13 cellular contexts compared by ENCODE assay signal in genomic region chr14:91890291-91890749, GRCh38. TPM values are rescaled to one million over a fixed set of nuclear protein-coding genes. Genes with fewer than 3 reads are reported as not detected.
DNase-seq lines count a peak whose midpoint lies in the region; ATAC-seq and TF ChIP-seq lines count a peak whose summit lies in the region.
"Had no signal": no experiment of that assay in that cellular context is flagged by ENCODE, and none has a peak within 500 bp of the region (broad histone marks: within the 10 kb centered on the region; RNA-seq: fewer than 3 reads in every experiment).

No MANE protein-coding gene starts in this region.

- no peaks in the 10 kb centered on the region for H3K27me3 ChIP-seq in heart left ventricle
- no peaks in the 10 kb centered on the region for H3K27me3 ChIP-seq in naive thymus-derived CD4-positive, alpha-beta T cell (ENCODE audit: control insufficient read depth in 2 of 2, insufficient read depth in 2 of 2, low read length in 2 of 2)
- no peaks in the 10 kb centered on the region for H3K27me3 ChIP-seq in upper lobe of right lung

- DNase-seq in heart left ventricle (peak in 2 of 5 donors; percentile 40 to 45), Right ventricle myocardium superior (no peak), upper lobe of right lung (no peak), SHP77 (lab: John Stamatoyannopoulos, UW) (no peak), NCI-H2081 treated with DMSO at 0.1 percent for 48 hours (lab: John Stamatoyannopoulos, UW) (no peak), D341Med (ENCODE audit: low spot score) (no peak)
- DNase-seq in naive thymus-derived CD4-positive, alpha-beta T cell = peak in 2 of 9 donors; percentile 10 to 27
- DNase-seq: activated CD4-positive, alpha-beta T cell treated with anti-CD3 and anti-CD28 coated beads for 36 hours; H7; NCI-H345; SIG-M5 had no signal

- H3K4me3 ChIP-seq in heart left ventricle (no peak overlapping the region), upper lobe of right lung (no peak overlapping the region)
- peak overlapping the region; percentile 16 for H3K4me3 ChIP-seq in naive thymus-derived CD4-positive, alpha-beta T cell (ENCODE audit: low read length)

- peaks cover 2 to 62% (median 26%) of the 10 kb centered on the region in 12 donors for H3K4me1 ChIP-seq in heart left ventricle
- peaks cover 35 to 37% of the 10 kb centered on the region in 2 donors for H3K4me1 ChIP-seq in naive thymus-derived CD4-positive, alpha-beta T cell (ENCODE audit: control insufficient read depth in 2 of 2, insufficient read depth in 2 of 2, low read length in 2 of 2)
- H3K4me1 ChIP-seq in upper lobe of right lung = peaks cover 33% of the 10 kb centered on the region

- TF ChIP-seq POLR2A in heart left ventricle (IDR thresholded peaks at IDR 0.05) = no peak

- peak in 3 of 4 donors; percentile 3 to 33 (median 16) for ATAC-seq in heart left ventricle
- ATAC-seq in Right ventricle myocardium superior (ENCODE audit: poor library complexity) = no peak
- ATAC-seq in naive thymus-derived CD4-positive, alpha-beta T cell = no peak
- ATAC-seq in upper lobe of right lung = no peak
- ATAC-seq: activated CD4-positive, alpha-beta T cell treated with anti-CD3 and anti-CD28 coated beads for 36 hours had no signal

- intact Hi-C loops in heart left ventricle (cut with DNase I) = no loop called here
- intact Hi-C loops in Right ventricle myocardium superior (cut with DNase I) = no loop called here
- intact Hi-C loops in naive thymus-derived CD4-positive, alpha-beta T cell (cut with micrococcal nuclease) = loop anchor here (1.0 to 10.0 kb wide), 4 partner anchors 9 to 173 kb away; no protein-coding TSS in a partner anchor
- intact Hi-C loops in upper lobe of right lung (cut with DNase I) = no loop called here

- H3K9me3 ChIP-seq in heart left ventricle (no peaks in the 10 kb centered on the region), upper lobe of right lung (no peaks in the 10 kb centered on the region)
- no peaks in the 10 kb centered on the region for H3K9me3 ChIP-seq in naive thymus-derived CD4-positive, alpha-beta T cell (ENCODE audit: control insufficient read depth in 2 of 3, low read length in 3 of 3)

- no peaks in the 10 kb centered on the region for H3K9me3 Mint-ChIP-seq in brain
- H3K9me3 Mint-ChIP-seq in naive thymus-derived CD4-positive, alpha-beta T cell = peaks cover 0 to 2% (median 0%) of the 10 kb centered on the region in 11 donors

- peaks cover 0 to 16% (median 0%) of the 10 kb centered on the region in 9 donors for H3K36me3 ChIP-seq in heart left ventricle
- H3K36me3 ChIP-seq in naive thymus-derived CD4-positive, alpha-beta T cell (ENCODE audit: control insufficient read depth in 2 of 3, insufficient read depth in 3 of 3, low read length in 3 of 3) = no peaks in the 10 kb centered on the region
- no peaks in the 10 kb centered on the region for H3K36me3 ChIP-seq in upper lobe of right lung

- H3K36me3 Mint-ChIP-seq in brain = no peaks in the 10 kb centered on the region
- H3K36me3 Mint-ChIP-seq in naive thymus-derived CD4-positive, alpha-beta T cell = peaks cover 0 to 6% (median 0%) of the 10 kb centered on the region in 5 donors

- 55 to 69% (median 58%) methylated on average over 5 of the region's 5 CpGs for WGBS in heart left ventricle, 4 donors

- H3K27ac ChIP-seq in heart left ventricle (peak overlapping the region; percentile 3 to 82 (median 68)), upper lobe of right lung (peak overlapping the region; percentile 58)
- peak overlapping the region; percentile 58 for H3K27ac ChIP-seq in naive thymus-derived CD4-positive, alpha-beta T cell (ENCODE audit: low read depth, low read length)
- H3K27ac ChIP-seq: KMS-11 had no signal

- peaks cover 54% of the 10 kb centered on the region for H3K4me1 Mint-ChIP-seq in brain
- peaks cover 36 to 71% (median 55%) of the 10 kb centered on the region in 7 donors for H3K4me1 Mint-ChIP-seq in naive thymus-derived CD4-positive, alpha-beta T cell

- H3K4me3 Mint-ChIP-seq in brain = no peak overlapping the region
- peak overlapping the region; percentile 5 to 76 (median 58) for H3K4me3 Mint-ChIP-seq in naive thymus-derived CD4-positive, alpha-beta T cell
- H3K4me3 Mint-ChIP-seq: activated CD4-positive, alpha-beta T cell treated with anti-CD3 and anti-CD28 coated beads for 36 hours had no signal

- TF ChIP-seq CTCF in heart left ventricle (IDR thresholded peaks at IDR 0.05) (no peak), brain (conservative IDR thresholded peaks at IDR 0.05) (no peak), upper lobe of right lung (IDR thresholded peaks at IDR 0.05) (no peak)

- POLR2A ChIA-PET in naive thymus-derived CD4-positive, alpha-beta T cell (lab: Charles Lee) = interaction anchor here (0.5 to 9.9 kb wide), 10 partner anchors 10 to 208 kb away, joined by 3 to 131 read pairs (median 6); partner anchors contain the start of gene TC2N

- peak overlapping the region in 3 of 5 experiments; percentile 31 to 89 (median 86) for H3K27ac Mint-ChIP-seq in brain
- peak overlapping the region; percentile 71 to 95 (median 92) for H3K27ac Mint-ChIP-seq in naive thymus-derived CD4-positive, alpha-beta T cell
- H3K27ac Mint-ChIP-seq: activated CD4-positive, alpha-beta T cell treated with anti-CD3 and anti-CD28 coated beads for 36 hours had no signal

- no peaks in the 10 kb centered on the region for H3K27me3 Mint-ChIP-seq in brain
- H3K27me3 Mint-ChIP-seq in naive thymus-derived CD4-positive, alpha-beta T cell = no peaks in the 10 kb centered on the region
- H3K27me3 Mint-ChIP-seq: activated CD4-positive, alpha-beta T cell treated with anti-CD3 and anti-CD28 coated beads for 36 hours had no signal

- CTCF ChIA-PET in naive thymus-derived CD4-positive, alpha-beta T cell (lab: Charles Lee) = interaction anchor here (0.6 to 2.0 kb wide), 2 partner anchors 21 to 26 kb away, joined by 3 to 7 read pairs; no protein-coding TSS in a partner anchor

RNA-seq across cellular contexts. Expression of gene TC2N, which starts 23.0 kb away (rescaled TPM):
- total RNA-seq in heart left ventricle = 10 to 100 TPM in 1 of 9 donors, 1 to 10 TPM in 8; 1.1 to 17.1 (median 3.2) TPM
- 1 to 10 TPM; 1.2 to 2.1 TPM for polyA plus RNA-seq in heart left ventricle
- total RNA-seq in Right ventricle myocardium superior = 11.1 TPM
- 0.20 TPM for polyA plus RNA-seq in brain (ENCODE audit: insufficient read depth, low read depth, low replicate concordance)
- total RNA-seq in naive thymus-derived CD4-positive, alpha-beta T cell = 100 to 1,000 TPM; 158 to 301 (median 246) TPM
- polyA plus RNA-seq in naive thymus-derived CD4-positive, alpha-beta T cell = 100 to 1,000 TPM; 167 to 193 TPM
- 56.7 TPM for total RNA-seq in upper lobe of right lung

RNA-seq across cellular contexts. Expression of gene FBLN5, which starts 57.2 kb away (rescaled TPM):
- total RNA-seq in heart left ventricle (100 to 1,000 TPM in 1 of 9 donors, 10 to 100 TPM in 8; 26.6 to 129 (median 40.3) TPM), Right ventricle myocardium superior (70.5 TPM), upper lobe of right lung (245 TPM)
- polyA plus RNA-seq in heart left ventricle (10 to 100 TPM; 26.0 to 33.3 TPM), brain (ENCODE audit: insufficient read depth, low read depth, low replicate concordance) (10.2 TPM)
- total RNA-seq in naive thymus-derived CD4-positive, alpha-beta T cell = 10 to 100 TPM in 2 of 5 experiments, 1 to 10 TPM in 3; 2.9 to 11.7 (median 7.2) TPM
- polyA plus RNA-seq in naive thymus-derived CD4-positive, alpha-beta T cell = 10 to 100 TPM; 30.5 to 53.3 TPM

Comparison
In these comparisons a context has a peak if more than half of its experiments do, and no peak if none do; other contexts are left out.
1. ATAC-seq: peak in heart left ventricle (3 of 4); none in Right ventricle myocardium superior (single experiment), naive thymus-derived CD4-positive, alpha-beta T cell (single experiment) and upper lobe of right lung (single experiment).
2. H3K4me3 Mint-ChIP-seq: peak in naive thymus-derived CD4-positive, alpha-beta T cell (10 of 10); none in brain (0 of 5).
3. intact Hi-C loops: an anchor here in naive thymus-derived CD4-positive, alpha-beta T cell (1.0 to 10.0 kb wide); none called in heart left ventricle, Right ventricle myocardium superior and upper lobe of right lung.
4. Peak in every context shown above with its lines, with median percentiles within 50 percentile points of each other: H3K27ac ChIP-seq.